1 cellular context compared by ENCODE assay signal in the genomic region with DNA sequence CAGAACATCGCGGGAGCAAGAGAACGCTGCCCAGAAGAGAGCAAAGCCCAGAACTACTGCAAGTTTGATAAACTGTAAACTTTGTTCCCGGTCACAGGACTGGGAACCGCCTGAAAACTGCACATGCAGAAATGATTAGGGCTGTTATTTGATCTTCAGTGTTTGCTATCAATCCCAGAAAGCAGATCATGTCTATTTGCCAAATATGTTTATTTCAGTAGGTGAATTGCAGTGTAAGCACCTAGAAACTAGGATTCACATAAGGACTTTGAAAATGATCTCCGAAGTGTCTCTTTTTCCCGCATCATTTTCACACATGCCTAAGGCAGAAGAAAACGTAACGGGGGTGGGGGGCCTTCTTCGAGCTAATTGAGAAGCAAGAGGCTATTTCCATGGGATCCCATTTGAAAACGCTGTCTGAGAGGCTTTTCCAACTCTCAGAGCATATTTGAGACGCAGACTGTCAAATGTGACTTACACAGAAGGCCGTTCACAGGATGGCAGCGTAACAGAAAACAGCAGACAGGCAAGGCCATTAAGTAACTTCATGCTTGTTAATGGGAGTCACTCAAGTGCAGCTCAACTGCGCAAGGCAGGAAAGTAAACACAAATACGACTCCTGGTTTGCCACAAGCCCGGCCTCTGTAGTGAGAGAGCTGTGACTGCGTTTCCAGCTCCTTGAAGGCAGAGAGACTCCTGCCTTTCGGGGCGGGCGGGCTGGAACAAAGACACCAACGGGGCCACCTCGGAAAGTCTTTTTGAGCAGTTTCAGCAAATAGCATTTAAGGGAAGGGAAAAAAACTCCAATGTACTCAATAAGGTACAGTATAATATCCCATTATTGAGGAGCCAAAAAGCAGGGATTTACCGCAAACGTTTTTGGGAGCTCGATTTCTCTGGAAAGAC.
TF ChIP-seq lines count a peak whose summit lies in the region.

No MANE protein-coding gene starts in this region.

TF ChIP-seq in HepG2, 621 proteins besides CTCF, POLR2A, EP300 and RAD21 (continued from another document and continues in another):
- TF ChIP-seq, protein P1, sequence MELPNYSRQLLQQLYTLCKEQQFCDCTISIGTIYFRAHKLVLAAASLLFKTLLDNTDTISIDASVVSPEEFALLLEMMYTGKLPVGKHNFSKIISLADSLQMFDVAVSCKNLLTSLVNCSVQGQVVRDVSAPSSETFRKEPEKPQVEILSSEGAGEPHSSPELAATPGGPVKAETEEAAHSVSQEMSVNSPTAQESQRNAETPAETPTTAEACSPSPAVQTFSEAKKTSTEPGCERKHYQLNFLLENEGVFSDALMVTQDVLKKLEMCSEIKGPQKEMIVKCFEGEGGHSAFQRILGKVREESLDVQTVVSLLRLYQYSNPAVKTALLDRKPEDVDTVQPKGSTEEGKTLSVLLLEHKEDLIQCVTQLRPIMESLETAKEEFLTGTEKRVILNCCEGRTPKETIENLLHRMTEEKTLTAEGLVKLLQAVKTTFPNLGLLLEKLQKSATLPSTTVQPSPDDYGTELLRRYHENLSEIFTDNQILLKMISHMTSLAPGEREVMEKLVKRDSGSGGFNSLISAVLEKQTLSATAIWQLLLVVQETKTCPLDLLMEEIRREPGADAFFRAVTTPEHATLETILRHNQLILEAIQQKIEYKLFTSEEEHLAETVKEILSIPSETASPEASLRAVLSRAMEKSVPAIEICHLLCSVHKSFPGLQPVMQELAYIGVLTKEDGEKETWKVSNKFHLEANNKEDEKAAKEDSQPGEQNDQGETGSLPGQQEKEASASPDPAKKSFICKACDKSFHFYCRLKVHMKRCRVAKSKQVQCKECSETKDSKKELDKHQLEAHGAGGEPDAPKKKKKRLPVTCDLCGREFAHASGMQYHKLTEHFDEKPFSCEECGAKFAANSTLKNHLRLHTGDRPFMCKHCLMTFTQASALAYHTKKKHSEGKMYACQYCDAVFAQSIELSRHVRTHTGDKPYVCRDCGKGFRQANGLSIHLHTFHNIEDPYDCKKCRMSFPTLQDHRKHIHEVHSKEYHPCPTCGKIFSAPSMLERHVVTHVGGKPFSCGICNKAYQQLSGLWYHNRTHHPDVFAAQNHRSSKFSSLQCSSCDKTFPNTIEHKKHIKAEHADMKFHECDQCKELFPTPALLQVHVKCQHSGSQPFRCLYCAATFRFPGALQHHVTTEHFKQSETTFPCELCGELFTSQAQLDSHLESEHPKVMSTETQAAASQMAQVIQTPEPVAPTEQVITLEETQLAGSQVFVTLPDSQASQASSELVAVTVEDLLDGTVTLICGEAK (IDR thresholded peaks at IDR 0.05) = no peak
- TF ChIP-seq, protein P1 (CRISPR knock-in tag; IDR thresholded peaks at IDR 0.05) = peak; percentile 86
- TF ChIP-seq ZNF33A (CRISPR knock-in tag; IDR thresholded peaks at IDR 0.05; ENCODE audit: borderline replicate concordance) = no peak
- TF ChIP-seq, protein P2, sequence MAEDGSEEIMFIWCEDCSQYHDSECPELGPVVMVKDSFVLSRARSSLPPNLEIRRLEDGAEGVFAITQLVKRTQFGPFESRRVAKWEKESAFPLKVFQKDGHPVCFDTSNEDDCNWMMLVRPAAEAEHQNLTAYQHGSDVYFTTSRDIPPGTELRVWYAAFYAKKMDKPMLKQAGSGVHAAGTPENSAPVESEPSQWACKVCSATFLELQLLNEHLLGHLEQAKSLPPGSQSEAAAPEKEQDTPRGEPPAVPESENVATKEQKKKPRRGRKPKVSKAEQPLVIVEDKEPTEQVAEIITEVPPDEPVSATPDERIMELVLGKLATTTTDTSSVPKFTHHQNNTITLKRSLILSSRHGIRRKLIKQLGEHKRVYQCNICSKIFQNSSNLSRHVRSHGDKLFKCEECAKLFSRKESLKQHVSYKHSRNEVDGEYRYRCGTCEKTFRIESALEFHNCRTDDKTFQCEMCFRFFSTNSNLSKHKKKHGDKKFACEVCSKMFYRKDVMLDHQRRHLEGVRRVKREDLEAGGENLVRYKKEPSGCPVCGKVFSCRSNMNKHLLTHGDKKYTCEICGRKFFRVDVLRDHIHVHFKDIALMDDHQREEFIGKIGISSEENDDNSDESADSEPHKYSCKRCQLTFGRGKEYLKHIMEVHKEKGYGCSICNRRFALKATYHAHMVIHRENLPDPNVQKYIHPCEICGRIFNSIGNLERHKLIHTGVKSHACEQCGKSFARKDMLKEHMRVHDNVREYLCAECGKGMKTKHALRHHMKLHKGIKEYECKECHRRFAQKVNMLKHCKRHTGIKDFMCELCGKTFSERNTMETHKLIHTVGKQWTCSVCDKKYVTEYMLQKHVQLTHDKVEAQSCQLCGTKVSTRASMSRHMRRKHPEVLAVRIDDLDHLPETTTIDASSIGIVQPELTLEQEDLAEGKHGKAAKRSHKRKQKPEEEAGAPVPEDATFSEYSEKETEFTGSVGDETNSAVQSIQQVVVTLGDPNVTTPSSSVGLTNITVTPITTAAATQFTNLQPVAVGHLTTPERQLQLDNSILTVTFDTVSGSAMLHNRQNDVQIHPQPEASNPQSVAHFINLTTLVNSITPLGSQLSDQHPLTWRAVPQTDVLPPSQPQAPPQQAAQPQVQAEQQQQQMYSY (CRISPR knock-in tag; IDR thresholded peaks at IDR 0.05) = peak; percentile 14
- no peak for TF ChIP-seq ZKSCAN1 (IDR thresholded peaks at IDR 0.05; ENCODE audit: low read length)
- peak; percentile 49; the same call in 1 of the 2 replicates for TF ChIP-seq CBX2 (IDR thresholded peaks at IDR 0.05; ENCODE audit: low read depth, low read length)
- TF ChIP-seq CBX2 (CRISPR knock-in tag; IDR thresholded peaks at IDR 0.05; ENCODE audit: low read depth) = no peak; the same call in 1 of the 2 replicates
- TF ChIP-seq ZNF34 (CRISPR knock-in tag; IDR thresholded peaks at IDR 0.05; ENCODE audit: borderline replicate concordance) = no peak
- TF ChIP-seq SOX5 (CRISPR knock-in tag; IDR thresholded peaks at IDR 0.05; ENCODE audit: borderline replicate concordance) = peak; percentile 78
- TF ChIP-seq DPF2 (CRISPR knock-in tag; IDR thresholded peaks at IDR 0.05; ENCODE audit: borderline replicate concordance, low read depth) = peak; percentile 6
- TF ChIP-seq CHD4 (IDR thresholded peaks at IDR 0.05; ENCODE audit: borderline replicate concordance, low read length) = no peak; the same call in 1 of the 2 replicates
- TF ChIP-seq CAMTA2 (CRISPR knock-in tag; IDR thresholded peaks at IDR 0.05; ENCODE audit: borderline replicate concordance) = no peak
- no peak for TF ChIP-seq ZNF558 (CRISPR knock-in tag; IDR thresholded peaks at IDR 0.05; ENCODE audit: borderline replicate concordance)
- TF ChIP-seq ZNF17 (CRISPR knock-in tag; IDR thresholded peaks at IDR 0.05) = no peak
- no peak; the same call in 1 of the 2 replicates for TF ChIP-seq ZMAT3 (CRISPR knock-in tag; conservative IDR thresholded peaks at IDR 0.05)
- TF ChIP-seq ZC3H13 (CRISPR knock-in tag; IDR thresholded peaks at IDR 0.05) = 0 out of 2 replicates have a peak, but pooled peaks have one; percentile 66
- TF ChIP-seq ZFP90 (CRISPR knock-in tag; IDR thresholded peaks at IDR 0.05; ENCODE audit: borderline replicate concordance) = 0 out of 2 replicates have a peak, but pooled peaks have one; percentile 68
- TF ChIP-seq HOXA9 (CRISPR knock-in tag; IDR thresholded peaks at IDR 0.05; ENCODE audit: borderline replicate concordance) = peak; percentile 72; the same call in 1 of the 2 replicates
- TF ChIP-seq TFAP4 (IDR thresholded peaks at IDR 0.05; ENCODE audit: borderline replicate concordance, low read depth) = peak; percentile 50; the same call in 1 of the 2 replicates
- TF ChIP-seq MTA1 (CRISPR knock-in tag; IDR thresholded peaks at IDR 0.05; ENCODE audit: borderline replicate concordance) = peak; percentile 90
- peak; percentile 95 for TF ChIP-seq SMYD3 (CRISPR knock-in tag; IDR thresholded peaks at IDR 0.05)
- TF ChIP-seq ZNF460 (CRISPR knock-in tag; IDR thresholded peaks at IDR 0.05; ENCODE audit: borderline replicate concordance) = no peak
- no peak for TF ChIP-seq ZNF670 (CRISPR knock-in tag; IDR thresholded peaks at IDR 0.05; ENCODE audit: borderline replicate concordance)
- TF ChIP-seq, protein P3, sequence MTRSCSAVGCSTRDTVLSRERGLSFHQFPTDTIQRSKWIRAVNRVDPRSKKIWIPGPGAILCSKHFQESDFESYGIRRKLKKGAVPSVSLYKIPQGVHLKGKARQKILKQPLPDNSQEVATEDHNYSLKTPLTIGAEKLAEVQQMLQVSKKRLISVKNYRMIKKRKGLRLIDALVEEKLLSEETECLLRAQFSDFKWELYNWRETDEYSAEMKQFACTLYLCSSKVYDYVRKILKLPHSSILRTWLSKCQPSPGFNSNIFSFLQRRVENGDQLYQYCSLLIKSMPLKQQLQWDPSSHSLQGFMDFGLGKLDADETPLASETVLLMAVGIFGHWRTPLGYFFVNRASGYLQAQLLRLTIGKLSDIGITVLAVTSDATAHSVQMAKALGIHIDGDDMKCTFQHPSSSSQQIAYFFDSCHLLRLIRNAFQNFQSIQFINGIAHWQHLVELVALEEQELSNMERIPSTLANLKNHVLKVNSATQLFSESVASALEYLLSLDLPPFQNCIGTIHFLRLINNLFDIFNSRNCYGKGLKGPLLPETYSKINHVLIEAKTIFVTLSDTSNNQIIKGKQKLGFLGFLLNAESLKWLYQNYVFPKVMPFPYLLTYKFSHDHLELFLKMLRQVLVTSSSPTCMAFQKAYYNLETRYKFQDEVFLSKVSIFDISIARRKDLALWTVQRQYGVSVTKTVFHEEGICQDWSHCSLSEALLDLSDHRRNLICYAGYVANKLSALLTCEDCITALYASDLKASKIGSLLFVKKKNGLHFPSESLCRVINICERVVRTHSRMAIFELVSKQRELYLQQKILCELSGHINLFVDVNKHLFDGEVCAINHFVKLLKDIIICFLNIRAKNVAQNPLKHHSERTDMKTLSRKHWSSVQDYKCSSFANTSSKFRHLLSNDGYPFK (CRISPR knock-in tag; IDR thresholded peaks at IDR 0.05; ENCODE audit: borderline replicate concordance) = peak; percentile 88; the same call in 1 of the 2 replicates
- TF ChIP-seq PCBP1 (IDR thresholded peaks at IDR 0.05; ENCODE audit: borderline replicate concordance, low read depth, low read length) = no peak
- peak; percentile 42; the same call in 1 of the 2 replicates for TF ChIP-seq PHF20 (CRISPR knock-in tag; IDR thresholded peaks at IDR 0.05)
- TF ChIP-seq SNAI1 (CRISPR knock-in tag; IDR thresholded peaks at IDR 0.05; ENCODE audit: borderline replicate concordance) = peak; percentile 63
- no peak for TF ChIP-seq ETV6 (CRISPR knock-in tag; conservative IDR thresholded peaks at IDR 0.05)
- no peak for TF ChIP-seq NR1H2 (CRISPR knock-in tag; IDR thresholded peaks at IDR 0.05; ENCODE audit: borderline replicate concordance, low read depth)
- TF ChIP-seq REL (CRISPR knock-in tag; conservative IDR thresholded peaks at IDR 0.05) = no peak
- peak; percentile 45; the same call in 1 of the 2 replicates for TF ChIP-seq GMEB1 (CRISPR knock-in tag; IDR thresholded peaks at IDR 0.05; ENCODE audit: borderline replicate concordance)
- TF ChIP-seq NCOA5 (CRISPR knock-in tag; IDR thresholded peaks at IDR 0.05) = no peak
- TF ChIP-seq POLR2AphosphoS5 (IDR thresholded peaks at IDR 0.05; ENCODE audit: low read depth, low read length) = peak; percentile 73
